In genomic region chr15:90529369-90530249, GRCh38 we compare ENCODE assay signal across 8 cellular contexts. TPM values are rescaled to one million over a fixed set of nuclear protein-coding genes. Genes with fewer than 3 reads are reported as not detected.
DNase-seq lines count a peak whose midpoint lies in the region; ATAC-seq and TF ChIP-seq lines count a peak whose summit lies in the region.

Gene CRTC3, plus strand, starts transcription at chr15:90529923. Its CDS starts 149 bp downstream, at chr15:90530072.

- in situ Hi-C loops in Caki2 (cut with HindIII; ENCODE audit: low pct_unique_long_range_greater_than_20kb, low sequenced_read_pairs), result no loop called here

- peak within 1 kb of the TSS; percentile 94 for H3K4me3 Mint-ChIP-seq in activated naive CD8-positive, alpha-beta T cell treated with anti-CD3 and anti-CD28 coated beads, Interleukin-2, amount 50 U/mL, for 24 hours

- WGBS in heart left ventricle, 4 donors, result 2 to 12% (median 4%) methylated on average over 30 to 104 of the region's 104 CpGs

- ATAC-seq in GM19463 (IDR thresholded peaks at IDR 0.05; ENCODE audit: unreplicated experiment) (peak; percentile 74), HG03575 (IDR thresholded peaks at IDR 0.05; ENCODE audit: extremely low read depth, insufficient number of reproducible peaks, low FRiP score, unreplicated experiment) (peak; percentile 50), heart left ventricle (peak; percentile 77 to 94 (median 86))
- peak; percentile 84 for ATAC-seq in activated naive CD8-positive, alpha-beta T cell treated with anti-CD3 and anti-CD28 coated beads, Interleukin-2, amount 50 U/mL, for 24 hours

- peak in 1 of 2 donors; percentile 64 for TF ChIP-seq POLR2A in heart left ventricle (IDR thresholded peaks at IDR 0.05)

- no peaks in the 10 kb centered on the region for H3K27me3 Mint-ChIP-seq in activated naive CD8-positive, alpha-beta T cell treated with anti-CD3 and anti-CD28 coated beads, Interleukin-2, amount 50 U/mL, for 24 hours

- intact Hi-C loops in heart left ventricle (cut with DNase I), result loop anchor here in 8 of 10 donors (2.0 to 10.0 kb wide), 6 partner anchors 31 to 355 kb away; partner anchors contain the start of gene FES (in 1 of the 8)
- intact Hi-C loops in posterior vena cava (cut with DNase I), result loop anchor here in 1 of 2 donors (10.0 kb wide), 1 partner anchor 65 kb away; no protein-coding TSS in a partner anchor

- H3K4me1 ChIP-seq in heart left ventricle, result peaks cover 0 to 42% (median 24%) of the 10 kb centered on the region in 12 donors

- H3K9me3 ChIP-seq in heart left ventricle, result no peaks in the 10 kb centered on the region

- H3K27ac Mint-ChIP-seq in activated naive CD8-positive, alpha-beta T cell treated with anti-CD3 and anti-CD28 coated beads, Interleukin-2, amount 50 U/mL, for 24 hours, result peak within 1 kb of the TSS; percentile 93

- H3K9me3 Mint-ChIP-seq in activated naive CD8-positive, alpha-beta T cell treated with anti-CD3 and anti-CD28 coated beads, Interleukin-2, amount 50 U/mL, for 24 hours, result no peaks in the 10 kb centered on the region

- peaks cover 42% of the 10 kb centered on the region for H3K4me1 Mint-ChIP-seq in activated naive CD8-positive, alpha-beta T cell treated with anti-CD3 and anti-CD28 coated beads, Interleukin-2, amount 50 U/mL, for 24 hours

- no peaks in the 10 kb centered on the region for H3K36me3 ChIP-seq in heart left ventricle

- peaks cover 3% of the 10 kb centered on the region for H3K36me3 Mint-ChIP-seq in activated naive CD8-positive, alpha-beta T cell treated with anti-CD3 and anti-CD28 coated beads, Interleukin-2, amount 50 U/mL, for 24 hours (ENCODE audit: low read depth)

- DNase-seq in Caki2 (ENCODE audit: low read depth), result peak; percentile 67
- DNase-seq in SW480 (ENCODE audit: low spot score), result peak; percentile 52
- peak; percentile 62 for DNase-seq in activated naive CD8-positive, alpha-beta T cell treated with anti-CD3 and anti-CD28 coated beads, Interleukin-2, amount 50 U/mL, for 24 hours
- DNase-seq in heart left ventricle, result peak; percentile 59 to 78 (median 69)
- DNase-seq in posterior vena cava (ENCODE audit: low spot score), result peak; percentile 87
- no peak for DNase-seq in NCI-H510A (lab: John Stamatoyannopoulos, UW)

- H3K27me3 ChIP-seq in heart left ventricle, result no peaks in the 10 kb centered on the region

- H3K4me3 ChIP-seq in heart left ventricle, result peak within 1 kb of the TSS; percentile 65 to 95 (median 85)

- H3K27ac ChIP-seq in heart left ventricle, result peak within 1 kb of the TSS; percentile 86 to 98 (median 95)

- TF ChIP-seq CTCF in heart left ventricle (IDR thresholded peaks at IDR 0.05), result no peak

RNA-seq across cellular contexts. Expression of gene CRTC3, which starts in this region (rescaled TPM):
- total RNA-seq in Caki2 (2014; rRNA removed; shearing (Covaris generic); ENCODE audit: low replicate concordance), result 2.4 and 5.3 TPM in 2 replicates
- total RNA-seq in heart left ventricle (10 to 100 TPM; 21.5 to 42.2 (median 26.8) TPM), posterior vena cava (10 to 100 TPM; 48.0 to 55.5 TPM)
- polyA plus RNA-seq in heart left ventricle, result 10 to 100 TPM; 12.0 to 22.6 TPM
